10 cellular contexts compared by ENCODE assay signal in the genomic region with DNA sequence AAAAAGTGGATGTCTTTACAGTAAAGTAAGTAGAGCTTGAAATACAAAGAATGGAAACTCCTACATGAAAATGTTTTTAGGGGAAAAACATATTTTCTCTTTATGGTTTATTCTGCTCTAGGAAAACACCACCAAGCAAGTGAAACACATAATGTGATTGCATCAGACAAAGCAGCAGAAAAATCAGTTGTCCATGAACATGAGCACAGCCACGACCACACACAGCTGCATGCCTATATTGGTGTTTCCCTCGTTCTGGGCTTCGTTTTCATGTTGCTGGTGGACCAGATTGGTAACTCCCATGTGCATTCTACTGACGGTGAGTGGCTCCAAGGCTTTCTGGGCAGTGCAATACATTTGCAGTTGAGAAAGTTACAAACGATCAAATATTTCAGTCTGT. TPM values are rescaled to one million over a fixed set of nuclear protein-coding genes. Genes with fewer than 3 reads are reported as not detected.
A peak's percentile ranks its signal among the peaks of the same experiment; 100 is the strongest.
DNase-seq lines count a peak whose midpoint lies in the region; ATAC-seq and TF ChIP-seq lines count a peak whose summit lies in the region.
"Had no signal": no experiment of that assay in that cellular context is flagged by ENCODE, and none has a peak within 500 bp of the region (broad histone marks: within the 10 kb centered on the region; RNA-seq: fewer than 3 reads in every experiment).

No MANE protein-coding gene starts in this region.

- H3K27me3 ChIP-seq in psoas muscle (ENCODE audit: insufficient read depth in 3 of 3, low read length in 2 of 3) (no peaks in the 10 kb centered on the region), Peyer's patch (no peaks in the 10 kb centered on the region), right lobe of liver (no peaks in the 10 kb centered on the region)

- H3K4me1 ChIP-seq in psoas muscle (no peaks in the 10 kb centered on the region), Peyer's patch (no peaks in the 10 kb centered on the region), right lobe of liver (no peaks in the 10 kb centered on the region)

- intact Hi-C loops in psoas muscle (cut with DNase I) = no loop called here
- intact Hi-C loops in right lobe of liver (cut with DNase I) = no loop called here

- H3K4me3 ChIP-seq in fibroblast of the aortic adventitia (ENCODE audit: low read depth, low read length) = no peak overlapping the region
- H3K4me3 ChIP-seq in psoas muscle = no peak overlapping the region
- no peak overlapping the region for H3K4me3 ChIP-seq in Peyer's patch
- H3K4me3 ChIP-seq in right lobe of liver = no peak overlapping the region

- DNase-seq in fibroblast of the aortic adventitia (ENCODE audit: low read depth) = peak; percentile 38
- no peak for DNase-seq in psoas muscle
- no peak for DNase-seq in Peyer's patch
- no peak for DNase-seq in right lobe of liver
- DNase-seq: H9 had no signal

- WGBS in psoas muscle, 3 donors = 57 to 68% (median 58%) methylated on average over 5 of the region's 5 CpGs
- 73% methylated on average over 5 of the region's 5 CpGs for WGBS in right lobe of liver (ENCODE audit: insufficient coverage, low coverage, low lambda C conversion rate, missing lambda C conversion rate)

- TF ChIP-seq POLR2A in Peyer's patch (IDR thresholded peaks at IDR 0.05) = no peak
- TF ChIP-seq POLR2A in right lobe of liver (IDR thresholded peaks at IDR 0.05) = no peak

- ATAC-seq in GM18502 (IDR thresholded peaks at IDR 0.05; ENCODE audit: poor library complexity, unreplicated experiment) (peak; percentile 58), GM21529 (IDR thresholded peaks at IDR 0.05; ENCODE audit: unreplicated experiment) (peak; percentile 82), HG03565 (IDR thresholded peaks at IDR 0.05; ENCODE audit: unreplicated experiment) (peak; percentile 65), psoas muscle (no peak), right lobe of liver (no peak), GM18873 (IDR thresholded peaks at IDR 0.05; ENCODE audit: low FRiP score, unreplicated experiment) (no peak)

- H3K9me3 ChIP-seq in psoas muscle (no peaks in the 10 kb centered on the region), Peyer's patch (no peaks in the 10 kb centered on the region), right lobe of liver (no peaks in the 10 kb centered on the region)

- peaks cover 0 to 40% of the 10 kb centered on the region in 2 donors for H3K36me3 ChIP-seq in psoas muscle (ENCODE audit: insufficient read depth in 1 of 2, low read depth in 1 of 2)
- H3K36me3 ChIP-seq in Peyer's patch = peaks cover 0 to 11% (median 0%) of the 10 kb centered on the region in 3 donors
- H3K36me3 ChIP-seq in right lobe of liver = peaks cover 0 to 5% (median 0%) of the 10 kb centered on the region in 4 donors

- H3K27ac ChIP-seq in psoas muscle (no peak overlapping the region), Peyer's patch (no peak overlapping the region), right lobe of liver (no peak overlapping the region)

- TF ChIP-seq CTCF in fibroblast of the aortic adventitia (IDR thresholded peaks at IDR 0.05; ENCODE audit: insufficient read depth, low read length) = no peak
- TF ChIP-seq CTCF in psoas muscle (IDR thresholded peaks at IDR 0.05) = no peak
- no peak for TF ChIP-seq CTCF in Peyer's patch (IDR thresholded peaks at IDR 0.05)
- no peak for TF ChIP-seq CTCF in right lobe of liver (IDR thresholded peaks at IDR 0.05)

RNA-seq across cellular contexts. Expression of a gene that starts 42.6 kb away (rescaled TPM):
- 0.09 TPM in 1 of 2 replicates, not detected in the other for total RNA-seq in fibroblast of the aortic adventitia (ENCODE audit: low replicate concordance)
- under 1 TPM in 3 of 4 donors, not detected in 1; 0.04 to 0.69 (median 0.08) TPM for total RNA-seq in psoas muscle
- under 1 TPM; 0.01 to 0.04 (median 0.03) TPM for polyA plus RNA-seq in psoas muscle
- not detected for total RNA-seq in Peyer's patch
- under 1 TPM in 1 of 6 experiments, not detected in 5; 0.04 TPM for total RNA-seq in right lobe of liver
- total RNA-seq: NCI-H460 had no signal

RNA-seq across cellular contexts. Expression of a gene that starts 43.5 kb away (rescaled TPM):
- total RNA-seq in fibroblast of the aortic adventitia (ENCODE audit: low replicate concordance) (64.6 and 118 TPM in 2 replicates), psoas muscle (10 to 100 TPM; 11.8 to 16.7 (median 14.9) TPM), Peyer's patch (100 to 1,000 TPM in 1 of 4 donors, 10 to 100 TPM in 3; 30.5 to 113 (median 77.9) TPM), right lobe of liver (10 to 100 TPM; 44.7 to 78.2 (median 58.2) TPM)
- 10 to 100 TPM in 2 of 3 donors, 1 to 10 TPM in 1; 6.1 to 19.8 (median 19.2) TPM for polyA plus RNA-seq in psoas muscle

RNA-seq across cellular contexts. Expression of a gene that starts 43.8 kb away (rescaled TPM):
- total RNA-seq in fibroblast of the aortic adventitia (ENCODE audit: low replicate concordance) (51.0 and 110 TPM in 2 replicates), psoas muscle (100 to 1,000 TPM in 2 of 4 donors, 10 to 100 TPM in 2; 86.2 to 115 (median 103) TPM), Peyer's patch (10 to 100 TPM; 35.2 to 99.9 (median 50.4) TPM), right lobe of liver (10 to 100 TPM; 46.0 to 71.7 (median 68.5) TPM)
- 100 to 1,000 TPM in 2 of 3 donors, 10 to 100 TPM in 1; 76.9 to 130 (median 111) TPM for polyA plus RNA-seq in psoas muscle

Comparison
In these comparisons a context has a peak if more than half of its experiments do, and no peak if none do; other contexts are left out.
1. ATAC-seq: peak in GM18502 (single experiment), GM21529 (single experiment) and HG03565 (single experiment); none in psoas muscle (0 of 4), right lobe of liver (0 of 4) and GM18873 (single experiment).